ENCODE assay signal across 8 cellular contexts in the genomic region with DNA sequence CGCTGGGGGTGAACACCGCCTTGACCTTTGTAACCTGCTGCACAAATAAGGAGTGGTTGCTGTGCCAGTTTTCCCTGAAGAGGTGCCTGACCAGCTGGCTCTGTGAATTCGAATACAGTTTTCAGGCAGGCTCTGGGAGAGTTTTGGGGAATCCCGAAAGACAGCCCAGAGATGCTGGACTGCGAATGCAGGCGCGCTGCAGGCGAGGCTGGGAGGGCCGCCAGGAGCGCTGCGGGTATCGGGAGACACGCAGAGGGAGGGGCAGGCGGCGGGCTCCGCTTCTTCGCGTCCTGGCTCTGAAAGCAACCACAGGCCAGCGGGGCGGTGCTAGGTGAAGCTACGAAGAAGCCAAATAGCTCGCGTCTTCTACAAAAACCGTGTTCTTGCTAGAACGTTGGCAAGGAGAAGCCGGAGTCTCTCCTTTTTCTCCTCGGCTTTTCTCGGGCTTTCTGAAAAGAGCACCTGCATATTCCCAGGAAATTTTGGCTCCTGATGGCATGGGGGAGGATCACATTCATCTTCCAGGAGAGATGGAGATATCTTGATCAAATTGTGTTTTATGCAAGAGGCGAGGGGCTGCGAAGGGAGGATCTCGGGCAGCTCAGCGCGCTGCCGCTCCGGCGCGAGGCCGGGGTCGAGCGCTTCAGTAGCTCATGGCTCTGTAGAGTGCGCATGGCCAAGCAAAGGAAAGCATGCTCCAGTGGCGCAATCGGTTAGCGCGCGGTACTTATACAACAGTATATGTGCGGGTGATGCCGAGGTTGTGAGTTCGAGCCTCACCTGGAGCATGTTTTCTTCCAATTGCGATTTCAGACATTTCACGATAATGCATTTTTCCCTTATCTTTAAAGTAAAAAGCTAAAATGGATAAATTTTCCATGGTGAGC.
A peak's percentile ranks its signal among the peaks of the same experiment; 100 is the strongest.
DNase-seq lines count a peak whose midpoint lies in the region.

No MANE protein-coding gene starts in this region.

- DNase-seq in SIG-M5 treated with dmso at 0.1 percent for 504 hours (lab: John Stamatoyannopoulos, UW; ENCODE audit: unreplicated experiment) = peak; percentile 60
- no peak for DNase-seq in SIG-M5 (lab: John Stamatoyannopoulos, UW)
- DNase-seq in NCI-H2081 (lab: John Stamatoyannopoulos, UW) = peak; percentile 68 to 75
- DNase-seq in activated naive CD4-positive, alpha-beta T cell treated with Interleukin-2 at 50 U/mL for 16 hours = peak; percentile 25
- peak; percentile 4 to 5 for DNase-seq in hippocampal formation (lab: John Stamatoyannopoulos, UW)
- DNase-seq in stimulated activated CD4-positive, alpha-beta T cell treated with anti-CD3 and anti-CD28 coated beads, Interleukin-15, amount 100 ng/mL, for 48 hours (ENCODE audit: low read depth in 2 of 2) = peak; percentile 54 to 55
- DNase-seq in NCI-H2029 (lab: John Stamatoyannopoulos, UW) = no peak
- no peak for DNase-seq in DMS79 treated with DMSO at 0.1 percent for 48 hours (lab: John Stamatoyannopoulos, UW)

Comparison
In these comparisons a context has a peak if more than half of its experiments do, and no peak if none do; other contexts are left out.
1. DNase-seq: peak in SIG-M5 treated with dmso at 0.1 percent for 504 hours (single experiment), NCI-H2081 (2 of 2), activated naive CD4-positive, alpha-beta T cell treated with Interleukin-2 at 50 U/mL for 16 hours (single experiment), hippocampal formation (2 of 2) and stimulated activated CD4-positive, alpha-beta T cell treated with anti-CD3 and anti-CD28 coated beads, Interleukin-15, amount 100 ng/mL, for 48 hours (2 of 2); none in SIG-M5 (single experiment), NCI-H2029 (single experiment) and DMS79 treated with DMSO at 0.1 percent for 48 hours (single experiment).